In genomic region chrX:65999029-65999562, GRCh38 we compare ENCODE assay signal across 22 cellular contexts. TPM values are rescaled to one million over a fixed set of nuclear protein-coding genes. Genes with fewer than 3 reads are reported as not detected.
DNase-seq lines count a peak whose midpoint lies in the region; ATAC-seq, FAIRE-seq and TF ChIP-seq lines count a peak whose summit lies in the region.
"Had no signal": no experiment of that assay in that cellular context is flagged by ENCODE, and none has a peak within 500 bp of the region (broad histone marks: within the 10 kb centered on the region; RNA-seq: fewer than 3 reads in every experiment).

No MANE protein-coding gene starts in this region.

- FAIRE-seq in GM12891 (lab: Jason Lieb, UNC) = peak; percentile 35
- no peak for FAIRE-seq in D721Med (lab: Jason Lieb, UNC)
- FAIRE-seq: G401.6, H1, HepG2 had no signal

- no peaks in the 10 kb centered on the region for H3K36me3 ChIP-seq in WERI-Rb-1

- no peak for TF ChIP-seq POLR2A in GM12891 (IDR thresholded peaks at IDR 0.05; ENCODE audit: low read depth, low read length)
- no peak for TF ChIP-seq POLR2A in NB4 (IDR thresholded peaks at IDR 0.05; ENCODE audit: extremely low read depth, insufficient read length)

- H3K4me1 Mint-ChIP-seq in CD14-positive monocyte (peaks cover 87% of the 10 kb centered on the region), naive B cell (peaks cover 50 to 66% (median 55%) of the 10 kb centered on the region in 3 donors)

- H3K36me3 Mint-ChIP-seq in CD14-positive monocyte = peaks cover 0 to 4% of the 10 kb centered on the region in 2 donors
- H3K36me3 Mint-ChIP-seq in naive B cell = no peaks in the 10 kb centered on the region
- H3K36me3 Mint-ChIP-seq: CD4-positive, alpha-beta memory T cell; IgD-negative memory B cell had no signal

- DNase-seq in CD14-positive monocyte (ENCODE audit: low spot score) (no peak), GM12891 (ENCODE audit: insufficient read length, low spot score) (no peak), NB4 (ENCODE audit: low read depth) (peak; percentile 15), naive B cell (no peak), D721Med (ENCODE audit: insufficient read length, low spot score) (no peak), GM10266 (ENCODE audit: extremely low spot score) (no peak), WERI-Rb-1 (no peak)
- DNase-seq: C1 segment of cervical spinal cord; Calu3; CD4-positive, alpha-beta memory T cell; DMS 273 treated with DMSO at 0.1 percent for 48 hours; DMS53; DND-41; EL; H9; KG1 had no signal

- H3K4me3 Mint-ChIP-seq in CD14-positive monocyte = no peak overlapping the region
- no peak overlapping the region for H3K4me3 Mint-ChIP-seq in naive B cell
- H3K4me3 Mint-ChIP-seq: H9, IgD-negative memory B cell had no signal

- peaks cover 0 to 3% (median 0%) of the 10 kb centered on the region in 3 donors for H3K27me3 Mint-ChIP-seq in CD14-positive monocyte (ENCODE audit: low read depth in 3 of 3)
- H3K27me3 Mint-ChIP-seq in naive B cell = no peaks in the 10 kb centered on the region
- H3K27me3 Mint-ChIP-seq: B cell; CD4-positive, alpha-beta memory T cell had no signal

- H3K4me3 ChIP-seq in NB4 (ENCODE audit: low read depth, low read length) (no peak overlapping the region), WERI-Rb-1 (ENCODE audit: low read depth, low read length) (no peak overlapping the region)

- H3K27ac Mint-ChIP-seq in CD14-positive monocyte = peak overlapping the region; percentile 91 to 98 (median 96)
- H3K27ac Mint-ChIP-seq in naive B cell = peak overlapping the region in 4 of 6 donors; percentile 30 to 78 (median 55)
- H3K27ac Mint-ChIP-seq: H9, IgD-negative memory B cell had no signal

- no peaks in the 10 kb centered on the region for H3K9me3 ChIP-seq in WERI-Rb-1 (ENCODE audit: severe bottlenecking)

- TF ChIP-seq CTCF in CD14-positive monocyte (IDR thresholded peaks at IDR 0.05) = no peak
- no peak for TF ChIP-seq CTCF in NB4 (IDR thresholded peaks at IDR 0.05; ENCODE audit: low read depth, low read length)
- no peak for TF ChIP-seq CTCF in D721Med (IDR thresholded peaks at IDR 0.05; ENCODE audit: insufficient read depth, missing control alignments)
- TF ChIP-seq CTCF in GM10266 (IDR thresholded peaks at IDR 0.05; ENCODE audit: control insufficient read depth, insufficient read depth, low read depth, missing control alignments) = no peak
- no peak for TF ChIP-seq CTCF in WERI-Rb-1 (IDR thresholded peaks at IDR 0.05; ENCODE audit: low read depth, low read length)

- intact Hi-C loops in CD14-positive monocyte (cut with micrococcal nuclease) = no loop called here

- no peak for ATAC-seq in naive B cell (ENCODE audit: low read depth in 2 of 2)
- ATAC-seq in GM21367 (IDR thresholded peaks at IDR 0.05; ENCODE audit: unreplicated experiment) = no peak
- ATAC-seq: HepG2 had no signal

- H3K27me3 ChIP-seq in WERI-Rb-1 (ENCODE audit: insufficient read depth, low read depth, severe bottlenecking) = peaks cover 4% of the 10 kb centered on the region

- H3K9me3 Mint-ChIP-seq in CD14-positive monocyte (no peaks in the 10 kb centered on the region), naive B cell (peaks cover 0 to 6% (median 0%) of the 10 kb centered on the region in 7 donors)
- H3K9me3 Mint-ChIP-seq: IgD-negative memory B cell had no signal

- H3K27ac ChIP-seq in WERI-Rb-1 = no peak overlapping the region

TF ChIP-seq in GM12891, 5 proteins besides CTCF, POLR2A, EP300 and RAD21:
- TF ChIP-seq PAX5 (IDR thresholded peaks at IDR 0.05; ENCODE audit: insufficient read depth, low read length, severe bottlenecking) (no peak), POU2F2 (IDR thresholded peaks at IDR 0.05; ENCODE audit: low read depth, low read length) (no peak), SPI1 (IDR thresholded peaks at IDR 0.05; ENCODE audit: low read depth, low read length) (no peak), TAF1 (IDR thresholded peaks at IDR 0.05; ENCODE audit: low read depth, low read length) (no peak), POLR2AphosphoS5 (IDR thresholded peaks at IDR 0.05; ENCODE audit: low read depth, low read length) (no peak)
TF ChIP-seq in GM12891: peak in this region for 0.

RNA-seq across cellular contexts. Expression of gene VSIG4, which starts 40.8 kb away (rescaled TPM):
- 10 to 100 TPM; 10.2 to 56.8 TPM for polyA plus RNA-seq in CD14-positive monocyte
- polyA plus RNA-seq in GM12891 (2012; ENCODE audit: low read depth, missing spikeins) = 0.08 TPM
- under 1 TPM in 2 of 6 donors, not detected in 4; 0.21 to 0.40 TPM for polyA plus RNA-seq in naive B cell (ENCODE audit: low read depth in 6 of 6)
- polyA plus RNA-seq: CD4-positive, alpha-beta memory T cell; H1; HepG2; IgD-negative memory B cell had no signal

Comparison
In these comparisons a context has a peak if more than half of its experiments do, and no peak if none do; other contexts are left out.
1. RNA of gene VSIG4, which starts 40.8 kb away (polyA plus RNA-seq): 10.2 to 56.8 TPM in CD14-positive monocyte; 0.21 to 0.40 TPM in naive B cell; every median in the first group is over 4 times any median in the second.